ENCODE assay signal across 27 cellular contexts in the genomic region with DNA sequence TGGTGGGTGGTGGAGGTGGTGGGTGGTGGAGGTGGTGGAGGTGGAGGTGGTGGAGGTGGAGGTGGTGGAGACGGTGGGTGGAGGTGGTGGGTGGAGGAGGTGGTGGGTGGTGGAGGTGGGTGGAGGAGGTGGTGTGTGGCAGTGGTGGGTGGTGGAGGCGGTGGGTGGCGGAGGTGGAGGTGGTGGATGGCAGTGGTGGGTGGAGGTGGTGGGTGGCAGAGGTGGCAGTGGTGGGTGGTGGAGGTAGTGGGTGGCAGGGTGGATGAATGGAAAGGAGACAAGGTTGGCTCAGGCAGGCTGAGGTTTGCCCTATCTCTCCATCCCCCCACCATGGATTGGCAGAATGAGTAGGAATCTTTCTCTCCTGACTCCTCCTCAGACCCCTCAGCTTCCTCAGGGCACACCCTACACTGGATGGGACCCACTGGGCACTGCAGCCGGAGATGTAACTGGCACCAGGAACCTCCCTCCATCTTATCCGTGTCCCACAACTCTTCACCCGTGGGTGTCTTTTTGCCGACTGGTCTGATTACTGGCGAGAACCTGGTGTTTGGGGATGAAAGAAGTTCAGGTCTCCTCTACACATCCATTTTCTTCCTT.
DNase-seq lines count a peak whose midpoint lies in the region; ATAC-seq and TF ChIP-seq lines count a peak whose summit lies in the region.
"Had no signal": no experiment of that assay in that cellular context is flagged by ENCODE, and none has a peak within 500 bp of the region (broad histone marks: within the 10 kb centered on the region; RNA-seq: fewer than 3 reads in every experiment).

No MANE protein-coding gene starts in this region.

- no peak for TF ChIP-seq CTCF in osteocyte (IDR thresholded peaks at IDR 0.05)

- no peaks in the 10 kb centered on the region for H3K9me3 ChIP-seq in SK-N-MC (ENCODE audit: low read depth, low read length)
- H3K9me3 ChIP-seq: left ventricle myocardium inferior, SJCRH30, upper lobe of right lung had no signal

- DNase-seq in activated gamma-delta T cell treated with Interleukin-2 at 50 U/mL for 16 hours (peak; percentile 24), activated gamma-delta T cell (lab: John Stamatoyannopoulos, UW) (no peak), SK-N-MC (ENCODE audit: low read depth, low spot score) (no peak), osteocyte (ENCODE audit: extremely low spot score, unreplicated experiment) (no peak)
- peak in 2 of 3 experiments; percentile 18 to 25 for DNase-seq in effector memory CD8-positive, alpha-beta T cell
- DNase-seq: activated CD4-positive, alpha-beta T cell treated with anti-CD3 and anti-CD28 coated beads for 48 hours; activated naive CD4-positive, alpha-beta T cell treated with anti-CD3 and anti-CD28 coated beads, Interleukin-2, amount 10 ng/mL, durations not matched to agents 7 days and 5 days; activated T-cell treated with anti-CD3 and anti-CD28 coated beads, Interleukin-2, amount 50 U/mL, for 72 hours; aorta; endodermal cell; islet precursor cell; left ventricle myocardium inferior; mesendoderm; NCI-H1048; NCI-H446 treated with DMSO at 0.1 percent for 48 hours; NCI-H774; stimulated activated CD4-positive, alpha-beta T cell treated with anti-CD3 and anti-CD28 coated beads, Interleukin-15, amount 100 ng/mL, for 24 hours; T-helper 9 cell; upper lobe of right lung had no signal

- no peak overlapping the region for H3K9ac ChIP-seq in SK-N-MC (ENCODE audit: insufficient read length)

- H3K4me3 ChIP-seq in SK-N-MC: peak overlapping the region; percentile 74
- H3K4me3 ChIP-seq: coronary artery, left ventricle myocardium inferior, SJCRH30, upper lobe of right lung had no signal

- H3K27ac ChIP-seq in SK-N-MC: peak overlapping the region; percentile 90; the same call in 1 of the 2 replicates
- H3K27ac ChIP-seq: coronary artery, left ventricle myocardium inferior, SJCRH30, upper lobe of right lung, VCaP had no signal

- peaks cover 45% of the 10 kb centered on the region for H3K36me3 Mint-ChIP-seq in effector memory CD8-positive, alpha-beta T cell (ENCODE audit: insufficient read depth)
- H3K36me3 Mint-ChIP-seq in osteocyte (ENCODE audit: unreplicated experiment): no peaks in the 10 kb centered on the region
- H3K36me3 Mint-ChIP-seq: activated naive CD4-positive, alpha-beta T cell treated with anti-CD3 and anti-CD28 coated beads, Interleukin-2, amount 10 ng/mL, durations not matched to agents 7 days and 5 days; CD14-positive monocyte had no signal

- H3K9me3 Mint-ChIP-seq in effector memory CD8-positive, alpha-beta T cell: peaks cover 0 to 16% of the 10 kb centered on the region in 2 donors
- no peaks in the 10 kb centered on the region for H3K9me3 Mint-ChIP-seq in osteocyte (ENCODE audit: unreplicated experiment)
- H3K9me3 Mint-ChIP-seq: activated naive CD4-positive, alpha-beta T cell treated with anti-CD3 and anti-CD28 coated beads, Interleukin-2, amount 10 ng/mL, durations not matched to agents 7 days and 5 days; endodermal cell; stimulated activated effector memory CD8-positive, alpha-beta T cell treated with anti-CD3 and anti-CD28 coated beads, Interleukin-12 subunit alpha, Interleukin-12 subunit beta, amount 100 ng/mL, for 72 hours had no signal

- no peak overlapping the region for H3K4me3 Mint-ChIP-seq in effector memory CD8-positive, alpha-beta T cell
- H3K4me3 Mint-ChIP-seq in osteocyte (ENCODE audit: unreplicated experiment): no peak overlapping the region
- H3K4me3 Mint-ChIP-seq: activated naive CD4-positive, alpha-beta T cell treated with anti-CD3 and anti-CD28 coated beads, Interleukin-2, amount 10 ng/mL, durations not matched to agents 7 days and 5 days; activated T-cell treated with anti-CD3 and anti-CD28 coated beads, Interleukin-2, amount 50 U/mL, for 72 hours; CD14-positive monocyte; endodermal cell; stimulated activated effector memory CD8-positive, alpha-beta T cell treated with anti-CD3 and anti-CD28 coated beads, Interleukin-12 subunit alpha, Interleukin-12 subunit beta, amount 100 ng/mL, for 72 hours had no signal

- ATAC-seq in effector memory CD8-positive, alpha-beta T cell (replicated peaks): no peak
- no peak for ATAC-seq in HG03432 (IDR thresholded peaks at IDR 0.05; ENCODE audit: unreplicated experiment)
- no peak for ATAC-seq in GM21447 (IDR thresholded peaks at IDR 0.05; ENCODE audit: unreplicated experiment)
- no peak for ATAC-seq in HG03175 (IDR thresholded peaks at IDR 0.05; ENCODE audit: unreplicated experiment)
- ATAC-seq: activated T-cell treated with anti-CD3 and anti-CD28 coated beads, Interleukin-2, amount 50 U/mL, for 72 hours; stimulated activated effector memory CD8-positive, alpha-beta T cell treated with anti-CD3 and anti-CD28 coated beads, Interleukin-12 subunit alpha, Interleukin-12 subunit beta, amount 100 ng/mL, for 72 hours; upper lobe of right lung had no signal

- H3K27ac Mint-ChIP-seq in effector memory CD8-positive, alpha-beta T cell: peak overlapping the region; percentile 83 to 98
- peak overlapping the region; percentile 78 for H3K27ac Mint-ChIP-seq in osteocyte (ENCODE audit: unreplicated experiment)
- H3K27ac Mint-ChIP-seq: activated naive CD4-positive, alpha-beta T cell treated with anti-CD3 and anti-CD28 coated beads, Interleukin-2, amount 10 ng/mL, durations not matched to agents 7 days and 5 days; activated T-cell treated with anti-CD3 and anti-CD28 coated beads, Interleukin-2, amount 50 U/mL, for 72 hours; endodermal cell had no signal

- no peaks in the 10 kb centered on the region for H3K36me3 ChIP-seq in SK-N-MC (ENCODE audit: insufficient read depth, low read length)
- H3K36me3 ChIP-seq: left ventricle myocardium inferior, SJCRH30, upper lobe of right lung had no signal

- no peaks in the 10 kb centered on the region for H3K27me3 Mint-ChIP-seq in effector memory CD8-positive, alpha-beta T cell
- no peaks in the 10 kb centered on the region for H3K27me3 Mint-ChIP-seq in osteocyte (ENCODE audit: unreplicated experiment)

- H3K4me1 Mint-ChIP-seq in effector memory CD8-positive, alpha-beta T cell (ENCODE audit: low read depth in 2 of 2): peaks cover 28 to 45% of the 10 kb centered on the region in 2 donors
- peaks cover 63% of the 10 kb centered on the region for H3K4me1 Mint-ChIP-seq in osteocyte (ENCODE audit: unreplicated experiment)

Comparison
In these comparisons a context has a peak if more than half of its experiments do, and no peak if none do; other contexts are left out.
1. DNase-seq: peak in activated gamma-delta T cell treated with Interleukin-2 at 50 U/mL for 16 hours (single experiment) and effector memory CD8-positive, alpha-beta T cell (2 of 3); none in activated gamma-delta T cell (single experiment), SK-N-MC (single experiment) and osteocyte (single experiment).